1 cellular context compared by ENCODE assay signal in genomic region chr1:2759433-2759832, GRCh38. TPM values are rescaled to one million over a fixed set of nuclear protein-coding genes. Genes with fewer than 3 reads are reported as not detected.
"Had no signal": no experiment of that assay in that cellular context is flagged by ENCODE, and none has a peak within 500 bp of the region (broad histone marks: within the 10 kb centered on the region; RNA-seq: fewer than 3 reads in every experiment).

No MANE protein-coding gene starts in this region.

RNA-seq across cellular contexts. Expression of gene TTC34, which starts 42.1 kb away (rescaled TPM):
- total RNA-seq: gastrocnemius medialis had no signal
